In genomic region chr1:15525043-15525958, GRCh38 we compare ENCODE assay signal across 8 cellular contexts. TPM values are rescaled to one million over a fixed set of nuclear protein-coding genes. Genes with fewer than 3 reads are reported as not detected.
DNase-seq lines count a peak whose midpoint lies in the region; ATAC-seq and TF ChIP-seq lines count a peak whose summit lies in the region.

No MANE protein-coding gene starts in this region.

- POLR2A ChIA-PET in naive thymus-derived CD8-positive, alpha-beta T cell (lab: Charles Lee): interaction anchor here (1.2 to 2.4 kb wide), 3 partner anchors 54 to 309 kb away, joined by 4 to 20 read pairs (median 7); partner anchors contain the start of gene DDI2

- H3K9me3 Mint-ChIP-seq in naive thymus-derived CD8-positive, alpha-beta T cell: no peaks in the 10 kb centered on the region

- H3K27ac Mint-ChIP-seq in naive thymus-derived CD8-positive, alpha-beta T cell: peak overlapping the region; percentile 89 to 100 (median 100)

- DNase-seq in DMS114 treated with DMSO at 0.1 percent for 48 hours (lab: John Stamatoyannopoulos, UW; ENCODE audit: unreplicated experiment) (peak; percentile 93), HS-5 (ENCODE audit: low read depth) (peak; percentile 91), WERI-Rb-1 (peak; percentile 25), epithelial cell of proximal tubule (ENCODE audit: low read depth) (peak; percentile 78), occipital lobe (lab: John Stamatoyannopoulos, UW) (no peak)
- DNase-seq in naive thymus-derived CD8-positive, alpha-beta T cell: peak in 1 of 10 donors; percentile 98

- H3K27me3 ChIP-seq in WERI-Rb-1 (ENCODE audit: insufficient read depth, low read depth, severe bottlenecking): no peaks in the 10 kb centered on the region

- peak overlapping the region; percentile 52 for H3K27ac ChIP-seq in WERI-Rb-1

- H3K4me1 Mint-ChIP-seq in naive thymus-derived CD8-positive, alpha-beta T cell: peaks cover 32 to 56% (median 52%) of the 10 kb centered on the region in 4 donors

- peaks cover 0 to 2% (median 0%) of the 10 kb centered on the region in 5 donors for H3K27me3 Mint-ChIP-seq in naive thymus-derived CD8-positive, alpha-beta T cell

- H3K36me3 ChIP-seq in WERI-Rb-1: peaks cover 9% of the 10 kb centered on the region; the same call in 1 of the 2 replicates

- ATAC-seq in GM19397 (IDR thresholded peaks at IDR 0.05; ENCODE audit: unreplicated experiment) (peak; percentile 41), HG03159 (IDR thresholded peaks at IDR 0.05; ENCODE audit: unreplicated experiment) (no peak)
- ATAC-seq in naive thymus-derived CD8-positive, alpha-beta T cell: peak; percentile 63 to 64

- peak overlapping the region; percentile 87 to 97 (median 92) for H3K4me3 Mint-ChIP-seq in naive thymus-derived CD8-positive, alpha-beta T cell

- peaks cover 0 to 8% (median 0%) of the 10 kb centered on the region in 3 donors for H3K36me3 Mint-ChIP-seq in naive thymus-derived CD8-positive, alpha-beta T cell

- TF ChIP-seq CTCF in WERI-Rb-1 (IDR thresholded peaks at IDR 0.05; ENCODE audit: low read depth, low read length): no peak
- no peak for TF ChIP-seq CTCF in epithelial cell of proximal tubule (conservative IDR thresholded peaks at IDR 0.05; ENCODE audit: low read depth, low read length)

- H3K4me3 ChIP-seq in WERI-Rb-1 (ENCODE audit: low read depth, low read length) (peak overlapping the region; percentile 93), epithelial cell of proximal tubule (ENCODE audit: low read depth, low read length) (peak overlapping the region; percentile 82)

- no peaks in the 10 kb centered on the region for H3K9me3 ChIP-seq in WERI-Rb-1 (ENCODE audit: severe bottlenecking)

RNA-seq across cellular contexts. Expression of gene CASP9, which starts 1.3 kb away (rescaled TPM):
- total RNA-seq in epithelial cell of proximal tubule (10.3 and 24.2 TPM in 2 replicates), occipital lobe (2.3 TPM)
- total RNA-seq in naive thymus-derived CD8-positive, alpha-beta T cell: 10 to 100 TPM; 13.4 to 15.9 TPM
- polyA plus RNA-seq in naive thymus-derived CD8-positive, alpha-beta T cell: 1 to 10 TPM; 8.0 to 8.6 (median 8.4) TPM

RNA-seq across cellular contexts. Expression of gene DNAJC16, which starts 1.3 kb away (rescaled TPM):
- total RNA-seq in epithelial cell of proximal tubule: 9.8 and 13.5 TPM in 2 replicates
- total RNA-seq in naive thymus-derived CD8-positive, alpha-beta T cell: 10 to 100 TPM; 24.8 to 30.0 TPM
- 1 to 10 TPM; 5.0 to 9.7 (median 7.1) TPM for polyA plus RNA-seq in naive thymus-derived CD8-positive, alpha-beta T cell
- 13.1 TPM for total RNA-seq in occipital lobe

RNA-seq across cellular contexts. Expression of gene CELA2B, which starts 49.4 kb away (rescaled TPM):
- total RNA-seq in epithelial cell of proximal tubule (not detected in 2 replicates), occipital lobe (not detected)
- total RNA-seq in naive thymus-derived CD8-positive, alpha-beta T cell: not detected
- not detected for polyA plus RNA-seq in naive thymus-derived CD8-positive, alpha-beta T cell

RNA-seq across cellular contexts. Expression of gene AGMAT, which starts 59.5 kb away (rescaled TPM):
- total RNA-seq in epithelial cell of proximal tubule (3.2 and 3.8 TPM in 2 replicates), occipital lobe (0.47 TPM)
- total RNA-seq in naive thymus-derived CD8-positive, alpha-beta T cell: 10 to 100 TPM; 11.0 to 11.3 TPM
- 10 to 100 TPM in 2 of 3 donors, 1 to 10 TPM in 1; 9.0 to 15.5 (median 14.4) TPM for polyA plus RNA-seq in naive thymus-derived CD8-positive, alpha-beta T cell
